23 cellular contexts compared by ENCODE assay signal in genomic region chr19:22783651-22784050, GRCh38. TPM values are rescaled to one million over a fixed set of nuclear protein-coding genes. Genes with fewer than 3 reads are reported as not detected.
DNase-seq lines count a peak whose midpoint lies in the region; ATAC-seq and TF ChIP-seq lines count a peak whose summit lies in the region.
"Had no signal": no experiment of that assay in that cellular context is flagged by ENCODE, and none has a peak within 500 bp of the region (broad histone marks: within the 10 kb centered on the region; RNA-seq: fewer than 3 reads in every experiment).

No MANE protein-coding gene starts in this region.

- no peak for TF ChIP-seq EP300 in ovary (IDR thresholded peaks at IDR 0.05)

- no peaks in the 10 kb centered on the region for H3K4me1 ChIP-seq in ovary (ENCODE audit: insufficient read depth)
- H3K4me1 ChIP-seq in tibial artery, result no peaks in the 10 kb centered on the region
- H3K4me1 ChIP-seq in GM23338 (ENCODE audit: insufficient read depth), result no peaks in the 10 kb centered on the region
- H3K4me1 ChIP-seq: SJCRH30, thyroid gland had no signal

- H3K36me3 ChIP-seq in WERI-Rb-1 (no peaks in the 10 kb centered on the region), ovary (no peaks in the 10 kb centered on the region), tibial artery (no peaks in the 10 kb centered on the region), GM23338 (ENCODE audit: insufficient read depth) (no peaks in the 10 kb centered on the region)
- H3K36me3 ChIP-seq: cardiac muscle cell, SJCRH30, thyroid gland had no signal

- POLR2A ChIA-PET in activated CD4-positive, alpha-beta T cell treated with anti-CD3 and anti-CD28 coated beads for 36 hours (lab: Charles Lee), result interaction anchor here (0.6 kb wide), 1 partner anchor 1135 kb away, joined by 4 read pairs; no protein-coding TSS in a partner anchor

- H3K4me2 ChIP-seq in GM23338, result no peak overlapping the region
- H3K4me2 ChIP-seq: hepatocyte had no signal

- H3K36me3 Mint-ChIP-seq in activated CD4-positive, alpha-beta T cell treated with anti-CD3 and anti-CD28 coated beads for 36 hours (ENCODE audit: low read depth), result peaks cover 4% of the 10 kb centered on the region
- H3K36me3 Mint-ChIP-seq in GM23338 (ENCODE audit: low read depth), result peaks cover 20% of the 10 kb centered on the region
- H3K36me3 Mint-ChIP-seq: activated naive CD8-positive, alpha-beta T cell treated with anti-CD3 and anti-CD28 coated beads, Interleukin-2, amount 10 ng/mL, durations not matched to agents 7 days and 5 days had no signal

- H4K20me1 ChIP-seq in GM23338 (replicated peaks; ENCODE audit: insufficient read depth), result no peaks in the 10 kb centered on the region

- no peak overlapping the region for H3K4me3 Mint-ChIP-seq in activated CD4-positive, alpha-beta T cell treated with anti-CD3 and anti-CD28 coated beads for 36 hours
- no peak overlapping the region for H3K4me3 Mint-ChIP-seq in GM23338
- H3K4me3 Mint-ChIP-seq: activated naive CD8-positive, alpha-beta T cell treated with anti-CD3 and anti-CD28 coated beads, Interleukin-2, amount 10 ng/mL, durations not matched to agents 7 days and 5 days; activated T-helper 17 cell treated with anti-CD3 and anti-CD28 coated beads, Interleukin-2, amount 50 U/mL, for 72 hours; effector memory CD8-positive, alpha-beta T cell; mesothelial cell of epicardium had no signal

- intact Hi-C loops in left cardiac atrium (cut with DNase I) (no loop called here), ovary (cut with DNase I) (no loop called here), tibial artery (cut with DNase I; ENCODE audit: low total_unique reads) (no loop called here)
- intact Hi-C loops in activated CD4-positive, alpha-beta T cell treated with anti-CD3 and anti-CD28 coated beads for 36 hours (cut with DNase I, micrococcal nuclease), result no loop called here

- H3K27ac ChIP-seq in WERI-Rb-1 (peak overlapping the region; percentile 43; the same call in 1 of the 2 replicates), ovary (no peak overlapping the region), tibial artery (no peak overlapping the region), GM23338 (ENCODE audit: low read depth) (no peak overlapping the region)
- H3K27ac ChIP-seq: cardiac muscle cell, hepatocyte, SJCRH30, thyroid gland had no signal

- TF ChIP-seq POLR2A in ovary (IDR thresholded peaks at IDR 0.05), result no peak

- H2AFZ ChIP-seq in GM23338, result no peak overlapping the region
- H2AFZ ChIP-seq: hepatocyte had no signal

- H3K9me2 ChIP-seq in GM23338 (ENCODE audit: insufficient read depth), result no peaks in the 10 kb centered on the region

- H3K4me3 ChIP-seq in WERI-Rb-1 (ENCODE audit: low read depth, low read length) (peak overlapping the region; percentile 28), ovary (peak overlapping the region; percentile 14), tibial artery (peak overlapping the region; percentile 37 to 39), GM23338 (no peak overlapping the region)
- H3K4me3 ChIP-seq: cardiac muscle cell, hepatocyte, SJCRH30, thyroid gland had no signal

- no peak overlapping the region for H3K27ac Mint-ChIP-seq in activated CD4-positive, alpha-beta T cell treated with anti-CD3 and anti-CD28 coated beads for 36 hours
- H3K27ac Mint-ChIP-seq in GM23338, result no peak overlapping the region
- H3K27ac Mint-ChIP-seq: activated naive CD8-positive, alpha-beta T cell treated with anti-CD3 and anti-CD28 coated beads, Interleukin-2, amount 10 ng/mL, durations not matched to agents 7 days and 5 days; activated T-helper 17 cell treated with anti-CD3 and anti-CD28 coated beads, Interleukin-2, amount 50 U/mL, for 72 hours; effector memory CD8-positive, alpha-beta T cell; mesothelial cell of epicardium had no signal

- H3K27me3 Mint-ChIP-seq in activated CD4-positive, alpha-beta T cell treated with anti-CD3 and anti-CD28 coated beads for 36 hours, result peaks cover 3% of the 10 kb centered on the region
- peaks cover 2% of the 10 kb centered on the region for H3K27me3 Mint-ChIP-seq in GM23338 (ENCODE audit: insufficient read depth, low read depth, poor library complexity)
- H3K27me3 Mint-ChIP-seq: activated naive CD8-positive, alpha-beta T cell treated with anti-CD3 and anti-CD28 coated beads, Interleukin-2, amount 10 ng/mL, durations not matched to agents 7 days and 5 days; effector memory CD8-positive, alpha-beta T cell had no signal

- ATAC-seq in left cardiac atrium (peak; percentile 30 to 76), GM23338 (no peak)
- no peak for ATAC-seq in activated CD4-positive, alpha-beta T cell treated with anti-CD3 and anti-CD28 coated beads for 36 hours
- ATAC-seq: effector memory CD8-positive, alpha-beta T cell had no signal

- no peaks in the 10 kb centered on the region for H3K4me1 Mint-ChIP-seq in activated CD4-positive, alpha-beta T cell treated with anti-CD3 and anti-CD28 coated beads for 36 hours
- no peaks in the 10 kb centered on the region for H3K4me1 Mint-ChIP-seq in GM23338
- H3K4me1 Mint-ChIP-seq: activated naive CD8-positive, alpha-beta T cell treated with anti-CD3 and anti-CD28 coated beads, Interleukin-2, amount 10 ng/mL, durations not matched to agents 7 days and 5 days; activated T-helper 17 cell treated with anti-CD3 and anti-CD28 coated beads, Interleukin-2, amount 50 U/mL, for 72 hours; mesothelial cell of epicardium had no signal

- H3K79me2 ChIP-seq in GM23338 (replicated peaks; ENCODE audit: insufficient read depth), result no peaks in the 10 kb centered on the region
- H3K79me2 ChIP-seq: hepatocyte had no signal

- 1 to 11% (median 4%) methylated on average over 19 to 20 of the region's 20 CpGs for WGBS in ovary, 3 donors

- TF ChIP-seq CTCF in WERI-Rb-1 (IDR thresholded peaks at IDR 0.05; ENCODE audit: low read depth, low read length) (no peak), ovary (IDR thresholded peaks at IDR 0.05) (no peak), tibial artery (IDR thresholded peaks at IDR 0.05) (no peak), GM23338 (conservative IDR thresholded peaks at IDR 0.05; ENCODE audit: low read depth in 2 of 2) (no peak)

- H3K27me3 ChIP-seq in WERI-Rb-1 (ENCODE audit: insufficient read depth, low read depth, severe bottlenecking) (peaks cover 14% of the 10 kb centered on the region), ovary (no peaks in the 10 kb centered on the region), tibial artery (no peaks in the 10 kb centered on the region), GM23338 (ENCODE audit: insufficient read depth) (no peaks in the 10 kb centered on the region)
- H3K27me3 ChIP-seq: cardiac muscle cell, hepatocyte, SJCRH30, thyroid gland had no signal

- CTCF ChIA-PET in activated CD4-positive, alpha-beta T cell treated with anti-CD3 and anti-CD28 coated beads for 36 hours (lab: Charles Lee), result interaction anchor here (0.6 kb wide), 1 partner anchor 911 kb away, joined by 3 read pairs; no protein-coding TSS in a partner anchor

- DNase-seq in WERI-Rb-1 (peak; percentile 10), left cardiac atrium (peak; percentile 23), ovary (no peak), tibial artery (no peak), GM23338 (ENCODE audit: low spot score) (no peak), hypothalamus (lab: John Stamatoyannopoulos, UW) (no peak)
- no peak for DNase-seq in activated CD4-positive, alpha-beta T cell treated with anti-CD3 and anti-CD28 coated beads for 36 hours
- DNase-seq: activated CD4-positive, CD25-positive, alpha-beta regulatory T cell treated with anti-CD3 and anti-CD28 coated beads, Interleukin-2, amount 50 U/mL, for 72 hours; activated naive CD8-positive, alpha-beta T cell treated with anti-CD3 and anti-CD28 coated beads, Interleukin-2, amount 10 ng/mL, durations not matched to agents 7 days and 5 days; DMS79 treated with DMSO at 0.1 percent for 48 hours; effector memory CD8-positive, alpha-beta T cell; NCI-H1105 treated with DMSO at 0.1 percent for 48 hours; NCI-H526; SJCRH30; small intestine had no signal

- peaks cover 9% of the 10 kb centered on the region for H3K9me3 ChIP-seq in WERI-Rb-1 (ENCODE audit: severe bottlenecking)
- no peaks in the 10 kb centered on the region for H3K9me3 ChIP-seq in ovary
- peaks cover 0 to 7% (median 0%) of the 10 kb centered on the region in 3 donors for H3K9me3 ChIP-seq in tibial artery
- H3K9me3 ChIP-seq: SJCRH30, thyroid gland had no signal

- H3K9me3 Mint-ChIP-seq in activated CD4-positive, alpha-beta T cell treated with anti-CD3 and anti-CD28 coated beads for 36 hours (ENCODE audit: low read depth), result peaks cover 15% of the 10 kb centered on the region
- H3K9me3 Mint-ChIP-seq in GM23338, result peaks cover 92% of the 10 kb centered on the region

- no peaks in the 10 kb centered on the region for H3F3A ChIP-seq in GM23338 (replicated peaks; ENCODE audit: low read depth)

TF ChIP-seq in GM23338, 12 proteins besides CTCF, POLR2A, EP300 and RAD21 (continues in another document):
- TF ChIP-seq EZH2phosphoT487 (IDR thresholded peaks at IDR 0.05; ENCODE audit: unreplicated experiment) (no peak), ZNF331 (CRISPR knock-in tag; IDR thresholded peaks at IDR 0.05; ENCODE audit: low read depth) (no peak), POLR2AphosphoS5 (IDR thresholded peaks at IDR 0.05; ENCODE audit: low read depth) (no peak), ZNF114 (CRISPR knock-in tag; IDR thresholded peaks at IDR 0.05) (no peak)

RNA-seq across cellular contexts. Expression of gene ZNF99, which starts 0.3 kb away (rescaled TPM):
- total RNA-seq in left cardiac atrium, result under 1 TPM; 0.15 to 0.18 TPM
- total RNA-seq in ovary, result under 1 TPM in 6 of 7 donors, not detected in 1; 0.12 to 0.52 (median 0.34) TPM
- under 1 TPM; 0.03 to 0.08 TPM for polyA plus RNA-seq in ovary
- total RNA-seq in activated CD4-positive, alpha-beta T cell treated with anti-CD3 and anti-CD28 coated beads for 36 hours, result not detected
- total RNA-seq in GM23338 (2014; rRNA removed; shearing (Covaris generic)), result 0.03 TPM in 1 of 2 replicates, not detected in the other
- not detected in 2 replicates for polyA plus RNA-seq in GM23338 (2016; fragmentation: Nextera tagmentation; extraction: Ambion mirVana)
- total RNA-seq: activated naive CD8-positive, alpha-beta T cell treated with anti-CD3 and anti-CD28 coated beads, Interleukin-2, amount 10 ng/mL, durations not matched to agents 7 days and 5 days; cardiac muscle cell; hepatocyte; mesothelial cell of epicardium; OCI-LY7; SJCRH30 had no signal
- polyA plus RNA-seq: cardiac muscle cell, hepatocyte had no signal

RNA-seq across cellular contexts. Expression of gene ZNF723, which starts 48.4 kb away (rescaled TPM):
- not detected for total RNA-seq in left cardiac atrium
- not detected for total RNA-seq in ovary
- not detected for polyA plus RNA-seq in ovary
- total RNA-seq in activated CD4-positive, alpha-beta T cell treated with anti-CD3 and anti-CD28 coated beads for 36 hours, result not detected
- total RNA-seq in GM23338 (2014; rRNA removed; shearing (Covaris generic)), result 0.59 TPM in 1 of 2 replicates, not detected in the other
- polyA plus RNA-seq in GM23338 (2016; fragmentation: Nextera tagmentation; extraction: Ambion mirVana), result 0.29 TPM in 1 of 2 replicates, not detected in the other
- total RNA-seq: activated naive CD8-positive, alpha-beta T cell treated with anti-CD3 and anti-CD28 coated beads, Interleukin-2, amount 10 ng/mL, durations not matched to agents 7 days and 5 days; cardiac muscle cell; hepatocyte; kidney epithelial cell; LHCN-M2; mesothelial cell of epicardium; OCI-LY7; SJCRH30 had no signal
- polyA plus RNA-seq: cardiac muscle cell, hepatocyte, small intestine had no signal

Comparison
In these comparisons a context has a peak if more than half of its experiments do, and no peak if none do; other contexts are left out.
1. DNase-seq: peak in WERI-Rb-1 (single experiment) and left cardiac atrium (single experiment); none in ovary (0 of 5), tibial artery (0 of 2), activated CD4-positive, alpha-beta T cell treated with anti-CD3 and anti-CD28 coated beads for 36 hours (single experiment), GM23338 (single experiment) and hypothalamus (0 of 51).
2. ATAC-seq: peak in left cardiac atrium (2 of 2); none in activated CD4-positive, alpha-beta T cell treated with anti-CD3 and anti-CD28 coated beads for 36 hours (single experiment) and GM23338 (single experiment).